9 cellular contexts compared by ENCODE assay signal in the genomic region with DNA sequence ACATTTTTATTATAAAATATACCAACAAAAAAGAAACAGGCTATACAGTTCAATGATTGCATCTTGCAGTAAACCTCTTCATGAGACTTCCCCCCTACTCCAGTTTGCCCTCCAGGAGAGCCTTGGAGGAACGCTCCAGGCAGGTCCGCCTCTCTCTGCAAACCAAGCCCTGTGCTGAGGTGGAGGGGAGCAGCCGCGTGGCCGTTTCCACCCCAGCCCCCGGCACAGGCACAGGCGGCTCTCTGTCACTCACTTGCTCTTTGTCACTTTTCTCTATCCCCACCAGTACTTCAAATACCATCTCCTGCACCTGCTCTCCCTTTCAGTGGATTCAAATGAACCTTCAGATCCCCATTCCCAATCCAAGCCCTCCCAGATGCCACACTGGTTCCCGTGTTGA.
"Had no signal": no experiment of that assay in that cellular context is flagged by ENCODE, and none has a peak within 500 bp of the region (broad histone marks: within the 10 kb centered on the region; RNA-seq: fewer than 3 reads in every experiment).

No MANE protein-coding gene starts in this region.

- H3K9ac ChIP-seq: KMS-11 had no signal

- H3K4me2 ChIP-seq: KMS-11 had no signal

- H3K4me3 Mint-ChIP-seq: HFFc6, IgD-negative memory B cell had no signal

- H3K27ac ChIP-seq: HL-60, KMS-11 had no signal

- H3K4me3 ChIP-seq: HAP-1 had no signal

- ATAC-seq: HCT116, HepG2 had no signal

- H3K36me3 Mint-ChIP-seq: IgD-negative memory B cell had no signal

- H3K36me3 ChIP-seq: HAP-1 had no signal

- DNase-seq: GOT3, HFFc6, KBM-7 had no signal

- H3K27ac Mint-ChIP-seq: HFFc6, IgD-negative memory B cell had no signal

- H3K4me1 Mint-ChIP-seq: IgD-negative memory B cell had no signal

- H3K4me1 ChIP-seq: HAP-1 had no signal

- H3K27me3 Mint-ChIP-seq: IgD-negative memory B cell had no signal

- H3K9me3 ChIP-seq: HAP-1 had no signal
